ENCODE assay signal across 1 cellular context in genomic region chr14:81366259-81366658, GRCh38.
TF ChIP-seq lines count a peak whose summit lies in the region.

No MANE protein-coding gene starts in this region.

TF ChIP-seq in GM23338, 12 proteins besides CTCF, POLR2A, EP300 and RAD21 (continued from another document):
- TF ChIP-seq EZH2phosphoT487 (IDR thresholded peaks at IDR 0.05; ENCODE audit: unreplicated experiment) (no peak), EZH2 (IDR thresholded peaks at IDR 0.05; ENCODE audit: low read depth, unreplicated experiment) (no peak), ZNF462 (CRISPR knock-in tag; IDR thresholded peaks at IDR 0.05) (no peak), ETS1 (IDR thresholded peaks at IDR 0.05) (no peak), CREB1 (CRISPR knock-in tag; IDR thresholded peaks at IDR 0.05; ENCODE audit: low read depth) (no peak), ZNF114 (CRISPR knock-in tag; IDR thresholded peaks at IDR 0.05) (no peak), ZNF331 (CRISPR knock-in tag; IDR thresholded peaks at IDR 0.05; ENCODE audit: low read depth) (no peak), POLR2AphosphoS5 (IDR thresholded peaks at IDR 0.05; ENCODE audit: low read depth) (no peak), STAT1 (IDR thresholded peaks at IDR 0.05; ENCODE audit: unreplicated experiment) (no peak), JUNB (IDR thresholded peaks at IDR 0.05; ENCODE audit: unreplicated experiment) (no peak)
